In genomic region chr17:45867702-45868101, GRCh38 we compare ENCODE assay signal across 1 cellular context.
TF ChIP-seq lines count a peak whose summit lies in the region.

No MANE protein-coding gene starts in this region.

TF ChIP-seq in K562, 482 proteins besides CTCF, POLR2A, EP300 and RAD21 (continued from another document and continues in another):
- TF ChIP-seq COPS2 (conservative IDR thresholded peaks at IDR 0.05) (no peak), HES1 (IDR thresholded peaks at IDR 0.05; ENCODE audit: low read depth) (no peak), MTA1 (IDR thresholded peaks at IDR 0.05; ENCODE audit: borderline replicate concordance) (no peak), OTX1 (CRISPR knock-in tag; IDR thresholded peaks at IDR 0.05) (no peak), GTF2A2 (tag; IDR thresholded peaks at IDR 0.05) (peak; percentile 49; the same call in 1 of the 2 replicates), GTF2E2 (tag; IDR thresholded peaks at IDR 0.05) (no peak), ZNF518B (CRISPR knock-in tag; IDR thresholded peaks at IDR 0.05) (no peak), HIVEP1 (CRISPR knock-in tag; IDR thresholded peaks at IDR 0.05) (0 out of 2 replicates have a peak, but pooled peaks have one; percentile 26), E2F6 (IDR thresholded peaks at IDR 0.05; ENCODE audit: borderline replicate concordance in 1 of 2, extremely low read depth in 1 of 2, insufficient read depth in 1 of 2, insufficient read length in 1 of 2, low read depth in 1 of 2, low read length in 1 of 2, poor library complexity in 1 of 2, severe bottlenecking in 1 of 2) (no peak), ZNF197 (CRISPR knock-in tag; IDR thresholded peaks at IDR 0.05; ENCODE audit: low read depth) (0 out of 2 replicates have a peak, but pooled peaks have one; percentile 42), TEAD1 (CRISPR knock-in tag; IDR thresholded peaks at IDR 0.05) (0 out of 4 replicates have a peak, but pooled peaks of 1 of the 2 experiments have one; percentile 39), MCM2 (IDR thresholded peaks at IDR 0.05; ENCODE audit: low read depth) (no peak), NCOR1 (IDR thresholded peaks at IDR 0.05) (no peak), SUPT5H (IDR thresholded peaks at IDR 0.05) (no peak), FOSL1 (tag; conservative IDR thresholded peaks at IDR 0.05) (no peak), E2F3 (CRISPR knock-in tag; IDR thresholded peaks at IDR 0.05) (peak; percentile 26; the same call in 1 of the 2 replicates), ATF4 (CRISPR knock-in tag; IDR thresholded peaks at IDR 0.05) (no peak), ZKSCAN1 (IDR thresholded peaks at IDR 0.05; ENCODE audit: low read depth, low read length) (no peak), SMAD2 (IDR thresholded peaks at IDR 0.05; ENCODE audit: low read depth, low read length) (no peak), ZNF655 (CRISPR knock-in tag; IDR thresholded peaks at IDR 0.05) (no peak), JUNB (CRISPR knock-in tag; conservative IDR thresholded peaks at IDR 0.05) (no peak), HOMEZ (CRISPR knock-in tag; IDR thresholded peaks at IDR 0.05) (no peak), GABPB2 (CRISPR knock-in tag; conservative IDR thresholded peaks at IDR 0.05) (no peak), DDX20 (tag; IDR thresholded peaks at IDR 0.05; ENCODE audit: low read depth) (peak; percentile 72; the same call in 1 of the 2 replicates), SRF (CRISPR knock-in tag; IDR thresholded peaks at IDR 0.05) (no peak), GABPB1 (CRISPR knock-in tag; IDR thresholded peaks at IDR 0.05) (no peak), SPI1 (IDR thresholded peaks at IDR 0.05; ENCODE audit: borderline replicate concordance, low read depth, low read length) (no peak), KLF16 (IDR thresholded peaks at IDR 0.05) (no peak), ATF3 (IDR thresholded peaks at IDR 0.05) (no peak), ATF3 (CRISPR knock-in tag; conservative IDR thresholded peaks at IDR 0.05) (no peak), SMAD3 (CRISPR knock-in tag; conservative IDR thresholded peaks at IDR 0.05) (0 out of 2 replicates have a peak, but pooled peaks have one; percentile 48), LEF1 (IDR thresholded peaks at IDR 0.05) (no peak), ZNF41 (CRISPR knock-in tag; conservative IDR thresholded peaks at IDR 0.05) (0 out of 2 replicates have a peak, but pooled peaks have one; percentile 63), TFAP4 (CRISPR knock-in tag; IDR thresholded peaks at IDR 0.05; ENCODE audit: borderline replicate concordance) (no peak), RB1 (IDR thresholded peaks at IDR 0.05; ENCODE audit: low read depth) (no peak), PREB (CRISPR knock-in tag; IDR thresholded peaks at IDR 0.05) (no peak), CREB5 (CRISPR knock-in tag; IDR thresholded peaks at IDR 0.05) (no peak), MBD1 (CRISPR knock-in tag; IDR thresholded peaks at IDR 0.05) (no peak), CTBP1 (IDR thresholded peaks at IDR 0.05; ENCODE audit: borderline replicate concordance) (no peak), E2F1 (CRISPR knock-in tag; IDR thresholded peaks at IDR 0.05) (no peak), RNF2 (IDR thresholded peaks at IDR 0.05) (no peak), ZEB2 (IDR thresholded peaks at IDR 0.05) (no peak), SIRT6 (IDR thresholded peaks at IDR 0.05; ENCODE audit: low read depth, low read length) (no peak), MEIS2 (IDR thresholded peaks at IDR 0.05; ENCODE audit: partially characterized antibody) (no peak), CEBPG (CRISPR knock-in tag; IDR thresholded peaks at IDR 0.05) (no peak), CEBPG (tag; conservative IDR thresholded peaks at IDR 0.05 in 1 of 2, IDR thresholded peaks at IDR 0.05 in 1 of 2) (no peak), PURB (CRISPR knock-in tag; IDR thresholded peaks at IDR 0.05; ENCODE audit: low read depth) (no peak), MLLT1 (IDR thresholded peaks at IDR 0.05) (no peak), ESRRA (IDR thresholded peaks at IDR 0.05; ENCODE audit: borderline replicate concordance, low read depth) (no peak), EP400 (IDR thresholded peaks at IDR 0.05) (no peak)
